Comparison of ENCODE assay signal across 8 cellular contexts in the genomic region with DNA sequence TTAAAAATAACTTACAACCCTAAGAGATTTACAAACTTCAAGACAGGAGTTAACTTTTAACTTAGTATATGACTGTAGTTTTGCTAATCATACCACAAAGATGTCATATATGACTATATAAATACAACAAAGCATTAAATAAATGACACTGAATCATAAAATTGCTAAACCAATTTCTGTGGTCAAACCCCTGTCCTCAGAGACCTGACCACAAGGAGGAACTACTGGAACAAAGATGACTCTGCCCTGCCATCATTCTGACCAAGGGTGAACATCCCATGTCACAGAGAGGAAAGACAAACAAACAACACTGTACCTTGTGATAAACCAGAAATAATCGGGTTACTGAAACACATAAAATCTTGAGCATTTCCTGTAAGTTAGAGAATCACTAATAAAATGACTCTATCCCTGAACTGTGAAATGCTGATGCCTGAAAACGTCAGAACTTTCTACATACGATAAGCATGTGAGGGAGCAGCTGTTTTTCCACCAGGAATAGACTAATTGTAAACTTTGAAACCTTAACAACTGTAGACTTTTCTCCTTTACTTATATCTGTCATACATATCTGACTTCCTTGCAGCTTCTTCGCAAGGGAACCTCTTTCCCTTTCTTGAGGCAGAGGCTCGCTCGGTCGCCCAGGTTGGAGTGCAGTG. TPM values are rescaled to one million over a fixed set of nuclear protein-coding genes. Genes with fewer than 3 reads are reported as not detected.
A peak's percentile ranks its signal among the peaks of the same experiment; 100 is the strongest.
DNase-seq lines count a peak whose midpoint lies in the region; ATAC-seq and FAIRE-seq lines count a peak whose summit lies in the region.

No MANE protein-coding gene starts in this region.

- DNase-seq in AG08396 (ENCODE audit: low spot score) (peak; percentile 52), renal cortical epithelial cell (ENCODE audit: low read depth) (peak; percentile 70), Right ventricle myocardium superior (no peak), NCI-H748 (lab: John Stamatoyannopoulos, UW; ENCODE audit: unreplicated experiment) (no peak), urothelium cell line (ENCODE audit: low spot score) (no peak)
- peak; percentile 49 for DNase-seq in activated CD4-positive, alpha-beta memory T cell treated with anti-CD3 and anti-CD28 coated beads for 36 hours

- intact Hi-C loops in activated CD4-positive, alpha-beta memory T cell treated with anti-CD3 and anti-CD28 coated beads for 36 hours (cut with micrococcal nuclease): loop anchor here (5.0 kb wide), 1 partner anchor 75 kb away; no protein-coding TSS in a partner anchor
- intact Hi-C loops in Right ventricle myocardium superior (cut with DNase I): no loop called here

- POLR2A ChIA-PET in activated CD4-positive, alpha-beta memory T cell treated with anti-CD3 and anti-CD28 coated beads for 36 hours (lab: Charles Lee): no interaction called here

- CTCF ChIA-PET in activated CD4-positive, alpha-beta memory T cell treated with anti-CD3 and anti-CD28 coated beads for 36 hours (lab: Charles Lee): no interaction called here

- peaks cover 8% of the 10 kb centered on the region for H3K4me1 Mint-ChIP-seq in activated CD4-positive, alpha-beta memory T cell treated with anti-CD3 and anti-CD28 coated beads for 36 hours (ENCODE audit: low read depth)

- peak overlapping the region; percentile 49 for H3K27ac Mint-ChIP-seq in activated CD4-positive, alpha-beta memory T cell treated with anti-CD3 and anti-CD28 coated beads for 36 hours

- no peaks in the 10 kb centered on the region for H3K9me3 Mint-ChIP-seq in activated CD4-positive, alpha-beta memory T cell treated with anti-CD3 and anti-CD28 coated beads for 36 hours

- H3K27me3 Mint-ChIP-seq in activated CD4-positive, alpha-beta memory T cell treated with anti-CD3 and anti-CD28 coated beads for 36 hours: no peaks in the 10 kb centered on the region

- peaks cover 26% of the 10 kb centered on the region for H3K36me3 Mint-ChIP-seq in activated CD4-positive, alpha-beta memory T cell treated with anti-CD3 and anti-CD28 coated beads for 36 hours

- H3K4me3 Mint-ChIP-seq in activated CD4-positive, alpha-beta memory T cell treated with anti-CD3 and anti-CD28 coated beads for 36 hours: no peak overlapping the region

- ATAC-seq in GM19025 (IDR thresholded peaks at IDR 0.05; ENCODE audit: low read depth, unreplicated experiment) (peak; percentile 89), HG03135 (IDR thresholded peaks at IDR 0.05; ENCODE audit: unreplicated experiment) (peak; percentile 93), Right ventricle myocardium superior (ENCODE audit: poor library complexity) (no peak)

- FAIRE-seq in urothelium cell line (lab: Jason Lieb, UNC): no peak

RNA-seq across cellular contexts. Expression of a gene that starts 47.9 kb away (rescaled TPM):
- total RNA-seq in activated CD4-positive, alpha-beta memory T cell treated with anti-CD3 and anti-CD28 coated beads for 36 hours: 10 to 100 TPM; 63.5 to 65.7 TPM
- total RNA-seq in renal cortical epithelial cell (7.5 and 19.8 TPM in 2 replicates), Right ventricle myocardium superior (55.1 TPM)

Comparison
In these comparisons a context has a peak if more than half of its experiments do, and no peak if none do; other contexts are left out.
1. DNase-seq: peak in AG08396 (single experiment), activated CD4-positive, alpha-beta memory T cell treated with anti-CD3 and anti-CD28 coated beads for 36 hours (single experiment) and renal cortical epithelial cell (single experiment); none in Right ventricle myocardium superior (single experiment), NCI-H748 (single experiment) and urothelium cell line (single experiment).